ENCODE assay signal across 23 cellular contexts in the genomic region with DNA sequence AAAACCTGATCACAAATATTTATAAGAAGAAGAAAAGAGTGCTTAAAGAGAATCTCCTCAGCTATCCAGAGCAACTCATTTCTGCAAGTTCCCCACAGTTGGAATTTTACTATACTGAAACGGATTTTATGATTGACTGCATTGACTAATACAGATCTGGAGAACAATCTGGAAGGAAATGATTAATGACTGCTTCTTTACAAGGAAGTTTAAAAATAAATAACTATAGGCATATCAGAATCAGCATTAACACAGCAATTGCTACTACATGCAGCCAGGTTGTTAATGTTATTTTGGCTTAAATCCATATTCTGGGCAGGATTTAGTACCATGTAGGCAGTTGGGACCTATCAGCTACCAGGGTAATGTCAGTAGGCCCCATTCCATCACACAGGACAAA. TPM values are rescaled to one million over a fixed set of nuclear protein-coding genes. Genes with fewer than 3 reads are reported as not detected.
DNase-seq lines count a peak whose midpoint lies in the region; ATAC-seq, FAIRE-seq and TF ChIP-seq lines count a peak whose summit lies in the region.
"Had no signal": no experiment of that assay in that cellular context is flagged by ENCODE, and none has a peak within 500 bp of the region (broad histone marks: within the 10 kb centered on the region; RNA-seq: fewer than 3 reads in every experiment).

No MANE protein-coding gene starts in this region.

- intact Hi-C loops in activated CD4-positive, alpha-beta T cell treated with anti-CD3 and anti-CD28 coated beads, Interleukin-2, amount 10 ng/mL, durations not matched to agents 24 days and 14 days (cut with micrococcal nuclease) = loop anchor here (5.0 kb wide), 2 partner anchors 56 to 116 kb away; no protein-coding TSS in a partner anchor

- peak overlapping the region; percentile 99 for H3K27ac Mint-ChIP-seq in activated CD4-positive, alpha-beta T cell treated with anti-CD3 and anti-CD28 coated beads, Interleukin-2, amount 10 ng/mL, durations not matched to agents 24 days and 14 days
- H3K27ac Mint-ChIP-seq in activated CD8-positive, alpha-beta T cell treated with anti-CD3 and anti-CD28 coated beads, Interleukin-2, amount 10 ng/mL, durations not matched to agents 7 days and 5 days = peak overlapping the region; percentile 97
- H3K27ac Mint-ChIP-seq in immature natural killer cell = peak overlapping the region; percentile 87 to 100 (median 98)
- H3K27ac Mint-ChIP-seq: neural progenitor cell had no signal

- CTCF ChIA-PET in activated CD8-positive, alpha-beta T cell treated with anti-CD3 and anti-CD28 coated beads, Interleukin-2, amount 10 ng/mL, durations not matched to agents 7 days and 5 days (lab: Charles Lee) = interaction anchor here (0.7 to 1.2 kb wide), 4 partner anchors 13 to 103 kb away, joined by 3 to 5 read pairs (median 3); no protein-coding TSS in a partner anchor

- peak; percentile 20 for FAIRE-seq in H54 (lab: Jason Lieb, UNC)
- FAIRE-seq: A549, GM18507 had no signal

- POLR2A ChIA-PET in activated CD8-positive, alpha-beta T cell treated with anti-CD3 and anti-CD28 coated beads, Interleukin-2, amount 10 ng/mL, durations not matched to agents 7 days and 5 days (lab: Charles Lee) = interaction anchor here (0.6 to 1.0 kb wide), 2 partner anchors 9 to 15 kb away, joined by 3 to 8 read pairs; no protein-coding TSS in a partner anchor

- no peaks in the 10 kb centered on the region for H3K9me3 Mint-ChIP-seq in activated CD4-positive, alpha-beta T cell treated with anti-CD3 and anti-CD28 coated beads, Interleukin-2, amount 10 ng/mL, durations not matched to agents 24 days and 14 days
- peaks cover 3% of the 10 kb centered on the region for H3K9me3 Mint-ChIP-seq in activated CD8-positive, alpha-beta T cell treated with anti-CD3 and anti-CD28 coated beads, Interleukin-2, amount 10 ng/mL, durations not matched to agents 7 days and 5 days (ENCODE audit: insufficient read depth)
- H3K9me3 Mint-ChIP-seq in immature natural killer cell = no peaks in the 10 kb centered on the region
- H3K9me3 Mint-ChIP-seq: neural progenitor cell had no signal

- no peaks in the 10 kb centered on the region for H3K9me3 ChIP-seq in Peyer's patch
- H3K9me3 ChIP-seq: A549, BLaER1, breast epithelium, left lung, SJCRH30, testis had no signal

- peaks cover 0 to 7% (median 3%) of the 10 kb centered on the region in 4 donors for H3K4me1 ChIP-seq in Peyer's patch
- H3K4me1 ChIP-seq: A549, breast epithelium, left lung, SJCRH30, testis had no signal

- H3K36me3 Mint-ChIP-seq in activated CD4-positive, alpha-beta T cell treated with anti-CD3 and anti-CD28 coated beads, Interleukin-2, amount 10 ng/mL, durations not matched to agents 24 days and 14 days (ENCODE audit: low read depth) = peaks cover 22% of the 10 kb centered on the region
- H3K36me3 Mint-ChIP-seq in activated CD8-positive, alpha-beta T cell treated with anti-CD3 and anti-CD28 coated beads, Interleukin-2, amount 10 ng/mL, durations not matched to agents 7 days and 5 days (ENCODE audit: low read depth) = peaks cover 59% of the 10 kb centered on the region
- H3K36me3 Mint-ChIP-seq in immature natural killer cell = peaks cover 0 to 4% (median under 1%) of the 10 kb centered on the region in 3 donors
- H3K36me3 Mint-ChIP-seq: neural progenitor cell had no signal

- H3K4me3 Mint-ChIP-seq in activated CD4-positive, alpha-beta T cell treated with anti-CD3 and anti-CD28 coated beads, Interleukin-2, amount 10 ng/mL, durations not matched to agents 24 days and 14 days = peak overlapping the region; percentile 99
- H3K4me3 Mint-ChIP-seq in activated CD8-positive, alpha-beta T cell treated with anti-CD3 and anti-CD28 coated beads, Interleukin-2, amount 10 ng/mL, durations not matched to agents 7 days and 5 days = peak overlapping the region; percentile 93
- peak overlapping the region; percentile 91 to 98 (median 95) for H3K4me3 Mint-ChIP-seq in immature natural killer cell
- H3K4me3 Mint-ChIP-seq: neural progenitor cell had no signal

- H3K4me1 Mint-ChIP-seq in activated CD4-positive, alpha-beta T cell treated with anti-CD3 and anti-CD28 coated beads, Interleukin-2, amount 10 ng/mL, durations not matched to agents 24 days and 14 days = peaks cover 63% of the 10 kb centered on the region
- peaks cover 63% of the 10 kb centered on the region for H3K4me1 Mint-ChIP-seq in activated CD8-positive, alpha-beta T cell treated with anti-CD3 and anti-CD28 coated beads, Interleukin-2, amount 10 ng/mL, durations not matched to agents 7 days and 5 days (ENCODE audit: low read depth)
- peaks cover 83 to 91% of the 10 kb centered on the region in 2 donors for H3K4me1 Mint-ChIP-seq in immature natural killer cell

- DNase-seq in activated CD4-positive, alpha-beta T cell treated with anti-CD3 and anti-CD28 coated beads, Interleukin-2, amount 10 ng/mL, durations not matched to agents 24 days and 14 days = no peak
- DNase-seq in activated CD4-positive, alpha-beta T cell treated with anti-CD3 and anti-CD28 coated beads for 48 hours = no peak
- DNase-seq in H54 (ENCODE audit: insufficient read length, low spot score) (no peak), immature natural killer cell (no peak), anterior cingulate cortex (lab: John Stamatoyannopoulos, UW) (no peak), Peyer's patch (no peak)
- no peak for DNase-seq in activated CD8-positive, alpha-beta T cell treated with anti-CD3 and anti-CD28 coated beads, Interleukin-2, amount 10 ng/mL, durations not matched to agents 7 days and 5 days
- DNase-seq: activated CD4-positive, CD25-positive, alpha-beta regulatory T cell; HCEC 1CT; head of caudate nucleus; left lung; NCI-H1417 treated with DMSO at 0.1 percent for 48 hours; SJCRH30; T-helper 9 cell; testis had no signal

- H3K4me3 ChIP-seq in Peyer's patch = no peak overlapping the region
- H3K4me3 ChIP-seq: A549, BLaER1, breast epithelium, coronary artery, left lung, neural progenitor cell, SJCRH30, testis had no signal

- no peak overlapping the region for H3K27ac ChIP-seq in Peyer's patch
- H3K27ac ChIP-seq: A549, BLaER1, breast epithelium, coronary artery, left lung, neural progenitor cell, SJCRH30, testis had no signal

- no peaks in the 10 kb centered on the region for H3K27me3 Mint-ChIP-seq in activated CD4-positive, alpha-beta T cell treated with anti-CD3 and anti-CD28 coated beads, Interleukin-2, amount 10 ng/mL, durations not matched to agents 24 days and 14 days
- H3K27me3 Mint-ChIP-seq in activated CD8-positive, alpha-beta T cell treated with anti-CD3 and anti-CD28 coated beads, Interleukin-2, amount 10 ng/mL, durations not matched to agents 7 days and 5 days (ENCODE audit: low read depth) = no peaks in the 10 kb centered on the region
- peaks cover 5 to 8% (median 7%) of the 10 kb centered on the region in 3 donors for H3K27me3 Mint-ChIP-seq in immature natural killer cell (ENCODE audit: low read depth in 3 of 3)

- no peak for ATAC-seq in activated CD8-positive, alpha-beta T cell treated with anti-CD3 and anti-CD28 coated beads, Interleukin-2, amount 10 ng/mL, durations not matched to agents 7 days and 5 days
- no peak for ATAC-seq in HG03175 (IDR thresholded peaks at IDR 0.05; ENCODE audit: unreplicated experiment)
- ATAC-seq: A549, left lung, Panc1 had no signal

- no peak for TF ChIP-seq CTCF in Peyer's patch (IDR thresholded peaks at IDR 0.05)

- TF ChIP-seq POLR2A in H54 (IDR thresholded peaks at IDR 0.05; ENCODE audit: low read depth, low read length) = no peak
- no peak for TF ChIP-seq POLR2A in Peyer's patch (IDR thresholded peaks at IDR 0.05)

- H3K36me3 ChIP-seq in Peyer's patch = no peaks in the 10 kb centered on the region
- H3K36me3 ChIP-seq: BLaER1, breast epithelium, left lung, neural progenitor cell, SJCRH30 had no signal

- H3K27me3 ChIP-seq in Peyer's patch = no peaks in the 10 kb centered on the region
- H3K27me3 ChIP-seq: testis had no signal

RNA-seq across cellular contexts. Expression of a gene that starts 4.0 kb away (rescaled TPM):
- 59.3 and 63.1 TPM in 2 replicates for total RNA-seq in activated CD4-positive, alpha-beta T cell treated with anti-CD3 and anti-CD28 coated beads, Interleukin-2, amount 10 ng/mL, durations not matched to agents 24 days and 14 days
- total RNA-seq in activated CD8-positive, alpha-beta T cell treated with anti-CD3 and anti-CD28 coated beads, Interleukin-2, amount 10 ng/mL, durations not matched to agents 7 days and 5 days = 10 to 100 TPM; 93.8 to 94.1 TPM
- polyA plus RNA-seq in immature natural killer cell = 100 to 1,000 TPM; 325 to 458 (median 329) TPM
- 10 to 100 TPM in 1 of 4 donors, 1 to 10 TPM in 3; 3.1 to 17.3 (median 6.5) TPM for total RNA-seq in Peyer's patch
- total RNA-seq: SJCRH30 had no signal
